18 cellular contexts compared by ENCODE assay signal in the genomic region with DNA sequence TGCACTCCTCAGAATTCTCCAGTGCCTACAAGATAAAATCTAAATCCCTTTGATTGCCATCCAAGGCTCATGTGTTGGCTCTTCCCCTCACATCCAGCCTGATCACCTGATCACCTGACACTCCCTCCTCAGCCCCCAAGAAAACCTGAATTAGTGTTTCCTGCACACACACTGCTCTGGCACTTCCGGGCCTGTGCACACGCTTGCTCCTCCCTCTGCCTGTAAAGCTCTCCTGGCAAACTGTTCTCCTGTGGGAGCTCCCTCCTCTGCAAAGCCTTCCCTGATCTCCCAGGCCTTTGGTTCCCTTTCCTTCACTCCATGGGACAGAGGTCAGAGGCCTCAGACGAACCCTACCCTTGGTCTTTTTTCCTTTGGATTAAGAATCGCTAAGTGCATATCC. TPM values are rescaled to one million over a fixed set of nuclear protein-coding genes. Genes with fewer than 3 reads are reported as not detected.
DNase-seq lines count a peak whose midpoint lies in the region; ATAC-seq, FAIRE-seq and TF ChIP-seq lines count a peak whose summit lies in the region.
"Had no signal": no experiment of that assay in that cellular context is flagged by ENCODE, and none has a peak within 500 bp of the region (broad histone marks: within the 10 kb centered on the region; RNA-seq: fewer than 3 reads in every experiment).

No MANE protein-coding gene starts in this region.

- FAIRE-seq in bronchial epithelial cell (lab: Jason Lieb, UNC) = no peak

- H2AFZ ChIP-seq in mesenchymal stem cell (ENCODE audit: low read depth, low read length) = no peak overlapping the region

- H4K8ac ChIP-seq in mesenchymal stem cell (ENCODE audit: low read length) = no peak overlapping the region

- H3K27me3 ChIP-seq in bronchial epithelial cell (ENCODE audit: control insufficient read depth, insufficient read depth, low read length) (no peaks in the 10 kb centered on the region), mesenchymal stem cell (ENCODE audit: control insufficient read depth in 1 of 2, insufficient read depth in 1 of 2, low read length in 2 of 2) (peaks cover 0 to 9% of the 10 kb centered on the region in 2 experiments)

- no peak overlapping the region for H2BK120ac ChIP-seq in mesenchymal stem cell (ENCODE audit: low read depth, low read length)

- no peak overlapping the region for H2BK12ac ChIP-seq in mesenchymal stem cell (ENCODE audit: low read length in 2 of 2)

- no peak overlapping the region for H3K23ac ChIP-seq in mesenchymal stem cell (ENCODE audit: low read length in 2 of 2)

- H3K4me2 ChIP-seq in mesenchymal stem cell (ENCODE audit: low read length, poor library complexity, severe bottlenecking) = no peak overlapping the region

- H3K27ac ChIP-seq in mesenchymal stem cell (ENCODE audit: low read length, poor library complexity, severe bottlenecking) = no peak overlapping the region

- H3K9ac ChIP-seq in mesenchymal stem cell (ENCODE audit: low read length) = no peak overlapping the region

- 64% methylated on average over 3 of the region's 4 CpGs for WGBS in mesenchymal stem cell

- H3K79me1 ChIP-seq in mesenchymal stem cell (replicated peaks; ENCODE audit: low read length, poor library complexity, severe bottlenecking) = peaks cover 7% of the 10 kb centered on the region

- no peak overlapping the region for H2BK5ac ChIP-seq in mesenchymal stem cell (ENCODE audit: low read depth, low read length, poor library complexity, severe bottlenecking)

- H4K91ac ChIP-seq in mesenchymal stem cell (ENCODE audit: low read length) = no peak overlapping the region

- ATAC-seq in HG03039 (IDR thresholded peaks at IDR 0.05; ENCODE audit: unreplicated experiment) = no peak
- no peak for ATAC-seq in HG03571 (IDR thresholded peaks at IDR 0.05; ENCODE audit: unreplicated experiment)

- no peak overlapping the region for H2AK5ac ChIP-seq in mesenchymal stem cell (ENCODE audit: low read length, severe bottlenecking)

- TF ChIP-seq CTCF in bronchial epithelial cell (IDR thresholded peaks at IDR 0.05; ENCODE audit: insufficient read depth, low read length, severe bottlenecking) = no peak

- peak overlapping the region; percentile 52 for H2BK15ac ChIP-seq in mesenchymal stem cell (ENCODE audit: low read depth, poor library complexity, severe bottlenecking)

- no peaks in the 10 kb centered on the region for H3K9me3 ChIP-seq in mesenchymal stem cell (ENCODE audit: control insufficient read depth, low read length)

- H3K4me1 ChIP-seq in mesenchymal stem cell (ENCODE audit: control insufficient read depth, insufficient read depth, low read depth, low read length) = no peaks in the 10 kb centered on the region

- DNase-seq in D341Med (ENCODE audit: low spot score) (peak; percentile 48), Kasumi-1 (lab: John Stamatoyannopoulos, UW) (peak; percentile 4 to 25), bronchial epithelial cell (ENCODE audit: low read depth) (peak; percentile 22), mesenchymal stem cell (no peak), NCI-H187 treated with DMSO at 0.1 percent for 48 hours (lab: John Stamatoyannopoulos, UW) (no peak)
- DNase-seq in stimulated activated CD4-positive, alpha-beta T cell treated with anti-CD3 and anti-CD28 coated beads, Interleukin-1b, Interleukin-23, amount 100 ng/mL, for 48 hours = no peak
- DNase-seq: ACHN; CD4-positive, alpha-beta T cell; DND-41; GF-D8; HFFc6; KG1; MM.1S; NCI-H1105 treated with DMSO at 0.1 percent for 48 hours; NCI-H187; NCI-H510A had no signal

- no peak overlapping the region for H3K4me3 ChIP-seq in bronchial epithelial cell (ENCODE audit: low read depth, low read length)
- H3K4me3 ChIP-seq in mesenchymal stem cell (ENCODE audit: insufficient read depth in 1 of 2, low read depth in 1 of 2, low read length in 2 of 2) = no peak overlapping the region

- no peak overlapping the region for H3K18ac ChIP-seq in mesenchymal stem cell (ENCODE audit: low read depth in 1 of 2, low read length in 2 of 2)

- no peak overlapping the region for H3K14ac ChIP-seq in mesenchymal stem cell (ENCODE audit: low read length in 2 of 2)

- H3K36me3 ChIP-seq in bronchial epithelial cell (ENCODE audit: control insufficient read depth, insufficient read depth, low read length) = no peaks in the 10 kb centered on the region
- no peaks in the 10 kb centered on the region for H3K36me3 ChIP-seq in mesenchymal stem cell (ENCODE audit: control insufficient read depth in 1 of 2, insufficient read depth in 2 of 2, low read depth in 1 of 2, low read length in 2 of 2)

- no peak overlapping the region for H3K4ac ChIP-seq in mesenchymal stem cell (ENCODE audit: low read depth in 1 of 2, low read length in 2 of 2)

RNA-seq across cellular contexts. Expression of a gene that starts 19.9 kb away (rescaled TPM):
- 16.6 and 17.8 TPM in 2 replicates for total RNA-seq in bronchial epithelial cell
- 7.1 TPM for polyA plus RNA-seq in mesenchymal stem cell (2013, experiment 1 of 2)
- polyA plus RNA-seq in mesenchymal stem cell (2013, experiment 2 of 2) = 5.8 TPM

Comparison
In these comparisons a context has a peak if more than half of its experiments do, and no peak if none do; other contexts are left out.
1. DNase-seq: peak in D341Med (single experiment), Kasumi-1 (2 of 2) and bronchial epithelial cell (single experiment); none in mesenchymal stem cell (single experiment), NCI-H187 treated with DMSO at 0.1 percent for 48 hours (single experiment) and stimulated activated CD4-positive, alpha-beta T cell treated with anti-CD3 and anti-CD28 coated beads, Interleukin-1b, Interleukin-23, amount 100 ng/mL, for 48 hours (single experiment).